Comparison of ENCODE assay signal across 1 cellular context in the genomic region with DNA sequence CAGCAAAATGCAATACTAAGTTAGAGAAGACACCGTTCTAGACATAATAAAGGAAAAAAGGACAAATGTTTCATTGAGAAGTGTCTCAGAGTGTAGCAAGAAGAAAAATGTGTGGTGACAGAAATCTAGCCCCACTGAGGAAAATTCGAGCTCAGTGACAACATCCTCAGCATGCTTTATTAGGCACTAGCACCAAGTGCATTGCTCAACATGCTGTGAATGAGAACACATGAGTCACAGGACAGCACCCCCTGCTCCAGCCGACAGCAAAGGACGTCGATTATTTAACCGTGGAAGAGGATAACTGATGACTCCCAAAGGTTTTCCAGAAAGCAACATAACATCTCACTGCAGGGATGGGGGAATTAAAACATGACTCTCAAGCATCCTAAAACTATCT.
TF ChIP-seq lines count a peak whose summit lies in the region.

No MANE protein-coding gene starts in this region.

TF ChIP-seq in IMR-90, 13 proteins besides CTCF, POLR2A, EP300 and RAD21:
- no peak for TF ChIP-seq NFE2L2 (IDR thresholded peaks at IDR 0.05; ENCODE audit: low read depth, low read length)
- TF ChIP-seq MAZ (IDR thresholded peaks at IDR 0.05; ENCODE audit: borderline replicate concordance, low read depth, low read length) = no peak
- TF ChIP-seq RFX5 (IDR thresholded peaks at IDR 0.05; ENCODE audit: low read depth, low read length) = no peak
- TF ChIP-seq, protein P1, sequence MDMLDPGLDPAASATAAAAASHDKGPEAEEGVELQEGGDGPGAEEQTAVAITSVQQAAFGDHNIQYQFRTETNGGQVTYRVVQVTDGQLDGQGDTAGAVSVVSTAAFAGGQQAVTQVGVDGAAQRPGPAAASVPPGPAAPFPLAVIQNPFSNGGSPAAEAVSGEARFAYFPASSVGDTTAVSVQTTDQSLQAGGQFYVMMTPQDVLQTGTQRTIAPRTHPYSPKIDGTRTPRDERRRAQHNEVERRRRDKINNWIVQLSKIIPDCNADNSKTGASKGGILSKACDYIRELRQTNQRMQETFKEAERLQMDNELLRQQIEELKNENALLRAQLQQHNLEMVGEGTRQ (IDR thresholded peaks at IDR 0.05; ENCODE audit: low read depth, low read length) = no peak
- TF ChIP-seq MXI1 (IDR thresholded peaks at IDR 0.05; ENCODE audit: borderline replicate concordance, low read depth, low read length) = peak; percentile 64; the same call in 1 of the 2 replicates
- no peak for TF ChIP-seq SMC3 (IDR thresholded peaks at IDR 0.05; ENCODE audit: low read depth, low read length)
- no peak for TF ChIP-seq MAFK (IDR thresholded peaks at IDR 0.05; ENCODE audit: low read depth, low read length)
- TF ChIP-seq RCOR1 (IDR thresholded peaks at IDR 0.05; ENCODE audit: insufficient replicate concordance, low read length) = peak; percentile 60
- TF ChIP-seq CEBPB (IDR thresholded peaks at IDR 0.05; ENCODE audit: low read depth, low read length) = peak; percentile 99
- peak; percentile 87 for TF ChIP-seq FOS (IDR thresholded peaks at IDR 0.05; ENCODE audit: low read depth, low read length)
- peak; percentile 70 for TF ChIP-seq BHLHE40 (IDR thresholded peaks at IDR 0.05; ENCODE audit: low read depth, low read length)
- TF ChIP-seq CHD1 (IDR thresholded peaks at IDR 0.05; ENCODE audit: low read depth, low read length) = no peak
- TF ChIP-seq, protein P2, sequence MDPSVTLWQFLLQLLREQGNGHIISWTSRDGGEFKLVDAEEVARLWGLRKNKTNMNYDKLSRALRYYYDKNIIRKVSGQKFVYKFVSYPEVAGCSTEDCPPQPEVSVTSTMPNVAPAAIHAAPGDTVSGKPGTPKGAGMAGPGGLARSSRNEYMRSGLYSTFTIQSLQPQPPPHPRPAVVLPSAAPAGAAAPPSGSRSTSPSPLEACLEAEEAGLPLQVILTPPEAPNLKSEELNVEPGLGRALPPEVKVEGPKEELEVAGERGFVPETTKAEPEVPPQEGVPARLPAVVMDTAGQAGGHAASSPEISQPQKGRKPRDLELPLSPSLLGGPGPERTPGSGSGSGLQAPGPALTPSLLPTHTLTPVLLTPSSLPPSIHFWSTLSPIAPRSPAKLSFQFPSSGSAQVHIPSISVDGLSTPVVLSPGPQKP (IDR thresholded peaks at IDR 0.05; ENCODE audit: borderline replicate concordance, low read depth, low read length) = no peak
